ENCODE assay signal across 12 cellular contexts in genomic region chr9:88777498-88778312, GRCh38.
DNase-seq lines count a peak whose midpoint lies in the region; ATAC-seq and TF ChIP-seq lines count a peak whose summit lies in the region.
"Had no signal": no experiment of that assay in that cellular context is flagged by ENCODE, and none has a peak within 500 bp of the region (broad histone marks: within the 10 kb centered on the region; RNA-seq: fewer than 3 reads in every experiment).

No MANE protein-coding gene starts in this region.

- H3K27me3 ChIP-seq in SK-N-SH (ENCODE audit: insufficient read depth) (no peaks in the 10 kb centered on the region), heart right ventricle (no peaks in the 10 kb centered on the region)
- H3K27me3 ChIP-seq in effector memory CD4-positive, alpha-beta T cell (replicated peaks; ENCODE audit: control insufficient read depth, insufficient read depth, low read length, poor library complexity, severe bottlenecking), result no peaks in the 10 kb centered on the region

- peak overlapping the region; percentile 54; the same call in 1 of the 2 replicates for H3K4me2 ChIP-seq in SK-N-SH

- H3K4me3 ChIP-seq in SK-N-SH (ENCODE audit: low read depth in 2 of 2, low read length in 1 of 2), result no peak overlapping the region
- no peak overlapping the region for H3K4me3 ChIP-seq in heart right ventricle
- no peak overlapping the region for H3K4me3 ChIP-seq in effector memory CD4-positive, alpha-beta T cell (ENCODE audit: insufficient read depth, low read depth, low read length, poor library complexity, severe bottlenecking)

- WGBS in SK-N-SH (ENCODE audit: low lambda C conversion rate), result 80% methylated on average over 11 of the region's 12 CpGs
- WGBS in heart right ventricle, 2 donors, result 46 to 58% methylated on average over 12 of the region's 12 CpGs

- no peaks in the 10 kb centered on the region for H3K36me3 ChIP-seq in SK-N-SH (replicated peaks in 1 of 2; ENCODE audit: control insufficient read depth in 1 of 2, insufficient read depth in 2 of 2, low read length in 1 of 2)
- no peaks in the 10 kb centered on the region for H3K36me3 ChIP-seq in heart right ventricle
- no peaks in the 10 kb centered on the region for H3K36me3 ChIP-seq in effector memory CD4-positive, alpha-beta T cell (ENCODE audit: control insufficient read depth, insufficient read depth, low read length)

- no peaks in the 10 kb centered on the region for H4K20me1 ChIP-seq in SK-N-SH (ENCODE audit: insufficient read depth)

- DNase-seq in SK-N-SH (no peak), UCSD-AML1 (lab: John Stamatoyannopoulos, UW; ENCODE audit: unreplicated experiment) (peak; percentile 59), heart right ventricle (peak; percentile 68 to 70), DMS 273 (lab: John Stamatoyannopoulos, UW; ENCODE audit: unreplicated experiment) (no peak), NCI-H2081 treated with DMSO at 0.1 percent for 48 hours (lab: John Stamatoyannopoulos, UW) (no peak)
- DNase-seq in stimulated activated effector memory CD8-positive, alpha-beta T cell treated with anti-CD3 and anti-CD28 coated beads, Interleukin-12 subunit alpha, Interleukin-12 subunit beta, amount 100 ng/mL, for 72 hours (ENCODE audit: low spot score in 2 of 2), result no peak
- no peak for DNase-seq in effector memory CD4-positive, alpha-beta T cell
- DNase-seq: 8988T; activated T-cell treated with anti-CD3 and anti-CD28 coated beads, Interleukin-2, amount 50 U/mL, for 48 hours had no signal

- no peak overlapping the region for H3K4me3 Mint-ChIP-seq in stimulated activated effector memory CD8-positive, alpha-beta T cell treated with anti-CD3 and anti-CD28 coated beads, Interleukin-12 subunit alpha, Interleukin-12 subunit beta, amount 100 ng/mL, for 72 hours

- H3K36me3 Mint-ChIP-seq in stimulated activated effector memory CD8-positive, alpha-beta T cell treated with anti-CD3 and anti-CD28 coated beads, Interleukin-12 subunit alpha, Interleukin-12 subunit beta, amount 100 ng/mL, for 72 hours, result no peaks in the 10 kb centered on the region

- ATAC-seq in SK-N-SH treated with all-trans-retinoic acid at 6 μM for 48 hours (no peak), heart right ventricle (peak; percentile 65 to 86 (median 80))
- ATAC-seq in stimulated activated effector memory CD8-positive, alpha-beta T cell treated with anti-CD3 and anti-CD28 coated beads, Interleukin-12 subunit alpha, Interleukin-12 subunit beta, amount 100 ng/mL, for 72 hours, result peak; percentile 6
- ATAC-seq: HCT116 had no signal

- H3K9me2 ChIP-seq in SK-N-SH, result no peaks in the 10 kb centered on the region

- H3K9me3 ChIP-seq in SK-N-SH, result no peaks in the 10 kb centered on the region
- no peaks in the 10 kb centered on the region for H3K9me3 ChIP-seq in heart right ventricle
- no peaks in the 10 kb centered on the region for H3K9me3 ChIP-seq in effector memory CD4-positive, alpha-beta T cell (ENCODE audit: control insufficient read depth, low read length)

- CTCF ChIA-PET in SK-N-SH (lab: Yijun Ruan, JAX), result interaction anchor here (1.1 kb wide), 1 partner anchor 11 kb away, joined by 3 read pairs; no protein-coding TSS in a partner anchor

- no peak for TF ChIP-seq RAD21 in SK-N-SH (IDR thresholded peaks at IDR 0.05; ENCODE audit: low read length)

- POLR2A ChIA-PET in SK-N-SH (lab: Yijun Ruan, JAX), result no interaction called here

- no peaks in the 10 kb centered on the region for H3K9me3 Mint-ChIP-seq in stimulated activated effector memory CD8-positive, alpha-beta T cell treated with anti-CD3 and anti-CD28 coated beads, Interleukin-12 subunit alpha, Interleukin-12 subunit beta, amount 100 ng/mL, for 72 hours

- H3K4me1 ChIP-seq in SK-N-SH (ENCODE audit: control insufficient read depth in 1 of 2, insufficient read depth in 2 of 2, low read depth in 1 of 2, low read length in 1 of 2), result peaks cover 20 to 57% of the 10 kb centered on the region in 2 experiments
- peaks cover 6 to 76% (median 55%) of the 10 kb centered on the region in 9 donors for H3K4me1 ChIP-seq in heart right ventricle
- H3K4me1 ChIP-seq in effector memory CD4-positive, alpha-beta T cell (ENCODE audit: control insufficient read depth, insufficient read depth, low read length, poor library complexity, severe bottlenecking), result no peaks in the 10 kb centered on the region

- peak overlapping the region; percentile 70 for H2AFZ ChIP-seq in SK-N-SH (ENCODE audit: low read depth)

- no peak for TF ChIP-seq CTCF in SK-N-SH (IDR thresholded peaks at IDR 0.05)
- no peak for TF ChIP-seq CTCF in heart right ventricle (IDR thresholded peaks at IDR 0.05)

- H3K9ac ChIP-seq in SK-N-SH, result peak overlapping the region; percentile 34; the same call in 1 of the 2 replicates

- H3F3A ChIP-seq in SK-N-SH (replicated peaks; ENCODE audit: insufficient read depth), result peaks cover 17% of the 10 kb centered on the region

- no peaks in the 10 kb centered on the region for H3K79me2 ChIP-seq in SK-N-SH (ENCODE audit: insufficient read depth)

- H3K27ac ChIP-seq in SK-N-SH (ENCODE audit: low read depth in 2 of 2, low read length in 1 of 2), result peak overlapping the region; percentile 62 to 77
- H3K27ac ChIP-seq in heart right ventricle, result peak overlapping the region in 8 of 10 donors; percentile 22 to 63 (median 50)
- no peak overlapping the region for H3K27ac ChIP-seq in effector memory CD4-positive, alpha-beta T cell (ENCODE audit: insufficient read depth, low read length, poor library complexity, severe bottlenecking)

- intact Hi-C loops in heart right ventricle (cut with DNase I), result no loop called here

- no peak for TF ChIP-seq EP300 in SK-N-SH (IDR thresholded peaks at IDR 0.05; ENCODE audit: borderline replicate concordance in 1 of 2, low read depth in 1 of 2, low read length in 1 of 2)

- no peak overlapping the region for H3K27ac Mint-ChIP-seq in stimulated activated effector memory CD8-positive, alpha-beta T cell treated with anti-CD3 and anti-CD28 coated beads, Interleukin-12 subunit alpha, Interleukin-12 subunit beta, amount 100 ng/mL, for 72 hours
- H3K27ac Mint-ChIP-seq: IgD-negative memory B cell had no signal

- no peaks in the 10 kb centered on the region for H3K4me1 Mint-ChIP-seq in stimulated activated effector memory CD8-positive, alpha-beta T cell treated with anti-CD3 and anti-CD28 coated beads, Interleukin-12 subunit alpha, Interleukin-12 subunit beta, amount 100 ng/mL, for 72 hours

TF ChIP-seq in SK-N-SH, 30 proteins besides CTCF, POLR2A, EP300 and RAD21:
- TF ChIP-seq TCF12 (IDR thresholded peaks at IDR 0.05) (0 out of 2 replicates have a peak, but pooled peaks have one; percentile 18), YY1 (IDR thresholded peaks at IDR 0.05; ENCODE audit: low read depth) (no peak), RXRA (IDR thresholded peaks at IDR 0.05; ENCODE audit: borderline replicate concordance, low read depth) (peak; percentile 46; the same call in 1 of the 2 replicates), NFIC (IDR thresholded peaks at IDR 0.05; ENCODE audit: borderline replicate concordance) (peak; percentile 24; the same call in 1 of the 2 replicates)

TF ChIP-seq in SK-N-SH treated with all-trans-retinoic acid at 6 μM for 48 hours, 23 proteins besides CTCF, POLR2A, EP300 and RAD21 (continues in another document):
- no peak for TF ChIP-seq ZFP3 (CRISPR knock-in tag; IDR thresholded peaks at IDR 0.05)
- no peak for TF ChIP-seq CSRNP3 (CRISPR knock-in tag; IDR thresholded peaks at IDR 0.05)
- TF ChIP-seq CSDC2 (CRISPR knock-in tag; IDR thresholded peaks at IDR 0.05), result no peak
- no peak for TF ChIP-seq GLIS3 (CRISPR knock-in tag; IDR thresholded peaks at IDR 0.05)
- no peak for TF ChIP-seq ZFP30 (CRISPR knock-in tag; IDR thresholded peaks at IDR 0.05)
- TF ChIP-seq ZNF8 (CRISPR knock-in tag; IDR thresholded peaks at IDR 0.05), result no peak
- no peak for TF ChIP-seq TCF4 (CRISPR knock-in tag; IDR thresholded peaks at IDR 0.05; ENCODE audit: borderline replicate concordance)
- no peak for TF ChIP-seq ISL1 (CRISPR knock-in tag; IDR thresholded peaks at IDR 0.05)
- no peak for TF ChIP-seq ESRRG (CRISPR knock-in tag; IDR thresholded peaks at IDR 0.05)
- TF ChIP-seq, protein P1, sequence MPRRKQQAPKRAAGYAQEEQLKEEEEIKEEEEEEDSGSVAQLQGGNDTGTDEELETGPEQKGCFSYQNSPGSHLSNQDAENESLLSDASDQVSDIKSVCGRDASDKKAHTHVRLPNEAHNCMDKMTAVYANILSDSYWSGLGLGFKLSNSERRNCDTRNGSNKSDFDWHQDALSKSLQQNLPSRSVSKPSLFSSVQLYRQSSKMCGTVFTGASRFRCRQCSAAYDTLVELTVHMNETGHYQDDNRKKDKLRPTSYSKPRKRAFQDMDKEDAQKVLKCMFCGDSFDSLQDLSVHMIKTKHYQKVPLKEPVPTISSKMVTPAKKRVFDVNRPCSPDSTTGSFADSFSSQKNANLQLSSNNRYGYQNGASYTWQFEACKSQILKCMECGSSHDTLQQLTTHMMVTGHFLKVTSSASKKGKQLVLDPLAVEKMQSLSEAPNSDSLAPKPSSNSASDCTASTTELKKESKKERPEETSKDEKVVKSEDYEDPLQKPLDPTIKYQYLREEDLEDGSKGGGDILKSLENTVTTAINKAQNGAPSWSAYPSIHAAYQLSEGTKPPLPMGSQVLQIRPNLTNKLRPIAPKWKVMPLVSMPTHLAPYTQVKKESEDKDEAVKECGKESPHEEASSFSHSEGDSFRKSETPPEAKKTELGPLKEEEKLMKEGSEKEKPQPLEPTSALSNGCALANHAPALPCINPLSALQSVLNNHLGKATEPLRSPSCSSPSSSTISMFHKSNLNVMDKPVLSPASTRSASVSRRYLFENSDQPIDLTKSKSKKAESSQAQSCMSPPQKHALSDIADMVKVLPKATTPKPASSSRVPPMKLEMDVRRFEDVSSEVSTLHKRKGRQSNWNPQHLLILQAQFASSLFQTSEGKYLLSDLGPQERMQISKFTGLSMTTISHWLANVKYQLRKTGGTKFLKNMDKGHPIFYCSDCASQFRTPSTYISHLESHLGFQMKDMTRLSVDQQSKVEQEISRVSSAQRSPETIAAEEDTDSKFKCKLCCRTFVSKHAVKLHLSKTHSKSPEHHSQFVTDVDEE (CRISPR knock-in tag; IDR thresholded peaks at IDR 0.05), result no peak
- no peak for TF ChIP-seq ARNTL (CRISPR knock-in tag; IDR thresholded peaks at IDR 0.05; ENCODE audit: borderline replicate concordance, low read depth)
- no peak for TF ChIP-seq ZNF70 (CRISPR knock-in tag; IDR thresholded peaks at IDR 0.05)

Comparison
In these comparisons a context has a peak if more than half of its experiments do, and no peak if none do; other contexts are left out.
1. DNase-seq: peak in UCSD-AML1 (single experiment) and heart right ventricle (2 of 2); none in SK-N-SH (single experiment), stimulated activated effector memory CD8-positive, alpha-beta T cell treated with anti-CD3 and anti-CD28 coated beads, Interleukin-12 subunit alpha, Interleukin-12 subunit beta, amount 100 ng/mL, for 72 hours (0 of 2), DMS 273 (single experiment), effector memory CD4-positive, alpha-beta T cell (0 of 3) and NCI-H2081 treated with DMSO at 0.1 percent for 48 hours (single experiment).